In genomic region chr14:102155150-102155549, GRCh38 we compare ENCODE assay signal across 14 cellular contexts. TPM values are rescaled to one million over a fixed set of nuclear protein-coding genes. Genes with fewer than 3 reads are reported as not detected.
DNase-seq lines count a peak whose midpoint lies in the region; ATAC-seq and TF ChIP-seq lines count a peak whose summit lies in the region.
"Had no signal": no experiment of that assay in that cellular context is flagged by ENCODE, and none has a peak within 500 bp of the region (broad histone marks: within the 10 kb centered on the region; RNA-seq: fewer than 3 reads in every experiment).

No MANE protein-coding gene starts in this region.

- H4K20me1 ChIP-seq in GM23248 (ENCODE audit: insufficient read depth): peaks cover 10% of the 10 kb centered on the region

- H3K27ac Mint-ChIP-seq in osteocyte (ENCODE audit: unreplicated experiment): peak overlapping the region; percentile 25
- peak overlapping the region in 2 of 7 donors; percentile 30 to 74 for H3K27ac Mint-ChIP-seq in CD4-positive, alpha-beta memory T cell
- H3K27ac Mint-ChIP-seq: activated naive CD8-positive, alpha-beta T cell treated with anti-CD3 and anti-CD28 coated beads, Interleukin-2, amount 10 ng/mL, durations not matched to agents 7 days and 5 days; T-cell had no signal

- WGBS in GM23248 (ENCODE audit: low coverage in 1 of 2, low lambda C conversion rate in 2 of 2, missing lambda C conversion rate in 2 of 2), 2 experiments: 5 to 13% methylated on average over 1 of the region's 1 CpG

- no peak overlapping the region for H2AFZ ChIP-seq in GM23248

- peaks cover 100% of the 10 kb centered on the region for H3K79me2 ChIP-seq in GM23248 (ENCODE audit: insufficient read depth)

- H3K9me3 Mint-ChIP-seq in osteocyte (ENCODE audit: unreplicated experiment): no peaks in the 10 kb centered on the region
- H3K9me3 Mint-ChIP-seq in CD4-positive, alpha-beta memory T cell: no peaks in the 10 kb centered on the region
- H3K9me3 Mint-ChIP-seq: effector memory CD8-positive, alpha-beta T cell; natural killer cell; T-cell had no signal

- H3K4me3 ChIP-seq in GM23248 (no peak overlapping the region), RWPE2 (ENCODE audit: severe bottlenecking) (no peak overlapping the region), fibroblast of mammary gland (ENCODE audit: control insufficient read depth, low read depth, low read length) (no peak overlapping the region)
- H3K4me3 ChIP-seq in CD4-positive, alpha-beta memory T cell (ENCODE audit: low read length in 2 of 2): no peak overlapping the region

- CTCF ChIA-PET in CD4-positive, alpha-beta memory T cell (lab: Charles Lee; ENCODE audit: partially characterized antibody): no interaction called here

- H3K36me3 Mint-ChIP-seq in osteocyte (ENCODE audit: unreplicated experiment): peaks cover 6% of the 10 kb centered on the region
- peaks cover 24 to 48% of the 10 kb centered on the region in 2 donors for H3K36me3 Mint-ChIP-seq in CD4-positive, alpha-beta memory T cell
- H3K36me3 Mint-ChIP-seq: natural killer cell had no signal

- H3K9me3 ChIP-seq in GM23248 (ENCODE audit: low read depth): no peaks in the 10 kb centered on the region
- H3K9me3 ChIP-seq in RWPE2 (ENCODE audit: severe bottlenecking): no peaks in the 10 kb centered on the region
- no peaks in the 10 kb centered on the region for H3K9me3 ChIP-seq in CD4-positive, alpha-beta memory T cell (ENCODE audit: control insufficient read depth in 1 of 2, low read length in 2 of 2)

- no peak overlapping the region for H3K4me3 Mint-ChIP-seq in osteocyte (ENCODE audit: unreplicated experiment)
- no peak overlapping the region for H3K4me3 Mint-ChIP-seq in CD4-positive, alpha-beta memory T cell
- H3K4me3 Mint-ChIP-seq: activated naive CD8-positive, alpha-beta T cell treated with anti-CD3 and anti-CD28 coated beads, Interleukin-2, amount 10 ng/mL, durations not matched to agents 7 days and 5 days; effector memory CD8-positive, alpha-beta T cell; natural killer cell; T-cell had no signal

- no peak overlapping the region for H3K9ac ChIP-seq in GM23248

- H3K36me3 ChIP-seq in GM23248 (ENCODE audit: low read depth) (no peaks in the 10 kb centered on the region), RWPE2 (ENCODE audit: low read depth) (peaks cover 16% of the 10 kb centered on the region)
- no peaks in the 10 kb centered on the region for H3K36me3 ChIP-seq in CD4-positive, alpha-beta memory T cell (ENCODE audit: insufficient read depth, low read length)

- peaks cover 17% of the 10 kb centered on the region for H3F3A ChIP-seq in GM23248 (ENCODE audit: insufficient read depth)

- POLR2A ChIA-PET in CD4-positive, alpha-beta memory T cell (lab: Charles Lee; ENCODE audit: partially characterized antibody): no interaction called here

- in situ Hi-C loops in GM23248 (cut with MboI): no loop called here

- peak; percentile 35; the same call in 1 of the 3 replicates for ATAC-seq in RWPE2 (ENCODE audit: low read depth)
- ATAC-seq in HG03108 (IDR thresholded peaks at IDR 0.05; ENCODE audit: unreplicated experiment): no peak
- ATAC-seq: effector memory CD8-positive, alpha-beta T cell; natural killer cell; T-cell had no signal

- peaks cover 13% of the 10 kb centered on the region for H3K4me1 Mint-ChIP-seq in osteocyte (ENCODE audit: unreplicated experiment)
- peaks cover 31 to 62% (median 42%) of the 10 kb centered on the region in 4 donors for H3K4me1 Mint-ChIP-seq in CD4-positive, alpha-beta memory T cell

- H3K4me1 ChIP-seq in GM23248 (ENCODE audit: insufficient read depth): peaks cover 12% of the 10 kb centered on the region
- H3K4me1 ChIP-seq in RWPE2 (ENCODE audit: insufficient read depth, poor library complexity, severe bottlenecking): no peaks in the 10 kb centered on the region
- peaks cover 8% of the 10 kb centered on the region for H3K4me1 ChIP-seq in CD4-positive, alpha-beta memory T cell (ENCODE audit: insufficient read depth, low read length)

- H3K27me3 Mint-ChIP-seq in osteocyte (ENCODE audit: unreplicated experiment): no peaks in the 10 kb centered on the region
- no peaks in the 10 kb centered on the region for H3K27me3 Mint-ChIP-seq in CD4-positive, alpha-beta memory T cell
- H3K27me3 Mint-ChIP-seq: activated naive CD8-positive, alpha-beta T cell treated with anti-CD3 and anti-CD28 coated beads, Interleukin-2, amount 10 ng/mL, durations not matched to agents 7 days and 5 days; effector memory CD8-positive, alpha-beta T cell; T-cell had no signal

- no peaks in the 10 kb centered on the region for H3K27me3 ChIP-seq in GM23248 (replicated peaks; ENCODE audit: insufficient read depth)
- H3K27me3 ChIP-seq in RWPE2 (ENCODE audit: insufficient read depth, poor library complexity, severe bottlenecking): no peaks in the 10 kb centered on the region
- no peaks in the 10 kb centered on the region for H3K27me3 ChIP-seq in CD4-positive, alpha-beta memory T cell (ENCODE audit: insufficient read depth, low read length)

- intact Hi-C loops in CD4-positive, alpha-beta memory T cell (cut with micrococcal nuclease): no loop called here

- DNase-seq in GM23248 (peak; percentile 38), RWPE2 (ENCODE audit: low spot score) (no peak), fibroblast of mammary gland (ENCODE audit: low read depth) (peak; percentile 37), osteocyte (ENCODE audit: extremely low spot score, unreplicated experiment) (no peak), NCI-H510A treated with DMSO at 0.1 percent for 48 hours (lab: John Stamatoyannopoulos, UW) (no peak), NCI-H2029 treated with DMSO at 0.1 percent for 48 hours (lab: John Stamatoyannopoulos, UW) (no peak)
- DNase-seq in CD4-positive, alpha-beta memory T cell: no peak
- DNase-seq: activated naive CD8-positive, alpha-beta T cell treated with anti-CD3 and anti-CD28 coated beads, Interleukin-2, amount 10 ng/mL, durations not matched to agents 7 days and 5 days; effector memory CD8-positive, alpha-beta T cell; natural killer cell; NCI-H748 treated with DMSO at 0.1 percent for 48 hours; stimulated activated naive CD4-positive, alpha-beta T cell treated with Interleukin-2 at 50 U/mL for 16 hours; T-cell had no signal

- no peaks in the 10 kb centered on the region for H3K9me2 ChIP-seq in GM23248 (ENCODE audit: insufficient read depth)

- H3K4me2 ChIP-seq in GM23248 (ENCODE audit: unreplicated experiment): no peak overlapping the region

- peak overlapping the region; percentile 6; the same call in 1 of the 2 replicates for H3K27ac ChIP-seq in GM23248
- no peak overlapping the region for H3K27ac ChIP-seq in RWPE2 (ENCODE audit: poor library complexity, severe bottlenecking)
- no peak overlapping the region for H3K27ac ChIP-seq in CD4-positive, alpha-beta memory T cell (ENCODE audit: low read depth, low read length)

- TF ChIP-seq CTCF in RWPE2 (IDR thresholded peaks at IDR 0.05; ENCODE audit: poor library complexity, severe bottlenecking) (no peak), fibroblast of mammary gland (conservative IDR thresholded peaks at IDR 0.05; ENCODE audit: control insufficient read depth, insufficient read depth, low read depth, low read length) (no peak), osteocyte (IDR thresholded peaks at IDR 0.05) (no peak)

RNA-seq across cellular contexts. Expression of gene WDR20, which starts 15.5 kb away (rescaled TPM):
- total RNA-seq in GM23248 (2014; rRNA removed; shearing (Covaris generic)): 15.1 and 16.6 TPM in 2 replicates
- polyA plus RNA-seq in GM23248 (2016; fragmentation: Nextera tagmentation; extraction: Ambion mirVana): 24.9 and 26.2 TPM in 2 replicates
- 27.4 and 29.8 TPM in 2 replicates for total RNA-seq in osteocyte
- 10 to 100 TPM; 56.8 to 57.9 TPM for total RNA-seq in CD4-positive, alpha-beta memory T cell
- 10 to 100 TPM; 18.8 to 22.3 TPM for polyA plus RNA-seq in CD4-positive, alpha-beta memory T cell

Comparison
In these comparisons a context has a peak if more than half of its experiments do, and no peak if none do; other contexts are left out.
1. DNase-seq: peak in GM23248 (single experiment) and fibroblast of mammary gland (single experiment); none in RWPE2 (single experiment), osteocyte (single experiment), NCI-H510A treated with DMSO at 0.1 percent for 48 hours (single experiment), CD4-positive, alpha-beta memory T cell (0 of 5) and NCI-H2029 treated with DMSO at 0.1 percent for 48 hours (single experiment).